ENCODE assay signal across 1 cellular context in genomic region chr10:95268438-95268837, GRCh38.
TF ChIP-seq lines count a peak whose summit lies in the region.

No MANE protein-coding gene starts in this region.

TF ChIP-seq in SK-N-SH, 30 proteins besides CTCF, POLR2A, EP300 and RAD21 (continued from another document):
- TF ChIP-seq, protein P1, sequence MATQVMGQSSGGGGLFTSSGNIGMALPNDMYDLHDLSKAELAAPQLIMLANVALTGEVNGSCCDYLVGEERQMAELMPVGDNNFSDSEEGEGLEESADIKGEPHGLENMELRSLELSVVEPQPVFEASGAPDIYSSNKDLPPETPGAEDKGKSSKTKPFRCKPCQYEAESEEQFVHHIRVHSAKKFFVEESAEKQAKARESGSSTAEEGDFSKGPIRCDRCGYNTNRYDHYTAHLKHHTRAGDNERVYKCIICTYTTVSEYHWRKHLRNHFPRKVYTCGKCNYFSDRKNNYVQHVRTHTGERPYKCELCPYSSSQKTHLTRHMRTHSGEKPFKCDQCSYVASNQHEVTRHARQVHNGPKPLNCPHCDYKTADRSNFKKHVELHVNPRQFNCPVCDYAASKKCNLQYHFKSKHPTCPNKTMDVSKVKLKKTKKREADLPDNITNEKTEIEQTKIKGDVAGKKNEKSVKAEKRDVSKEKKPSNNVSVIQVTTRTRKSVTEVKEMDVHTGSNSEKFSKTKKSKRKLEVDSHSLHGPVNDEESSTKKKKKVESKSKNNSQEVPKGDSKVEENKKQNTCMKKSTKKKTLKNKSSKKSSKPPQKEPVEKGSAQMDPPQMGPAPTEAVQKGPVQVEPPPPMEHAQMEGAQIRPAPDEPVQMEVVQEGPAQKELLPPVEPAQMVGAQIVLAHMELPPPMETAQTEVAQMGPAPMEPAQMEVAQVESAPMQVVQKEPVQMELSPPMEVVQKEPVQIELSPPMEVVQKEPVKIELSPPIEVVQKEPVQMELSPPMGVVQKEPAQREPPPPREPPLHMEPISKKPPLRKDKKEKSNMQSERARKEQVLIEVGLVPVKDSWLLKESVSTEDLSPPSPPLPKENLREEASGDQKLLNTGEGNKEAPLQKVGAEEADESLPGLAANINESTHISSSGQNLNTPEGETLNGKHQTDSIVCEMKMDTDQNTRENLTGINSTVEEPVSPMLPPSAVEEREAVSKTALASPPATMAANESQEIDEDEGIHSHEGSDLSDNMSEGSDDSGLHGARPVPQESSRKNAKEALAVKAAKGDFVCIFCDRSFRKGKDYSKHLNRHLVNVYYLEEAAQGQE (IDR thresholded peaks at IDR 0.05; ENCODE audit: low read depth, low read length) = no peak
